In genomic region chr17:49574945-49575523, GRCh38 we compare ENCODE assay signal across 11 cellular contexts. TPM values are rescaled to one million over a fixed set of nuclear protein-coding genes. Genes with fewer than 3 reads are reported as not detected.
A peak's percentile ranks its signal among the peaks of the same experiment; 100 is the strongest.
DNase-seq lines count a peak whose midpoint lies in the region; ATAC-seq and TF ChIP-seq lines count a peak whose summit lies in the region.
"Had no signal": no experiment of that assay in that cellular context is flagged by ENCODE, and none has a peak within 500 bp of the region (broad histone marks: within the 10 kb centered on the region; RNA-seq: fewer than 3 reads in every experiment).

No MANE protein-coding gene starts in this region.

- H3K36me3 ChIP-seq in cardiac muscle cell (no peaks in the 10 kb centered on the region), muscle layer of colon (ENCODE audit: insufficient read depth, low read length) (peaks cover 7% of the 10 kb centered on the region), vagina (no peaks in the 10 kb centered on the region)

- peak overlapping the region; percentile 57 for H3K4me3 Mint-ChIP-seq in central memory CD8-positive, alpha-beta T cell

- H3K4me3 ChIP-seq in cardiac muscle cell (peak overlapping the region; percentile 63), muscle layer of colon (ENCODE audit: low read depth in 1 of 2, low read length in 2 of 2) (peak overlapping the region; percentile 2 to 84), vagina (peak overlapping the region; percentile 75 to 80)
- H3K4me3 ChIP-seq: body of pancreas had no signal

- H3K4me1 ChIP-seq in cardiac muscle cell (ENCODE audit: low read depth) (peaks cover 4% of the 10 kb centered on the region), muscle layer of colon (ENCODE audit: insufficient read depth, low read length) (peaks cover 41% of the 10 kb centered on the region), vagina (peaks cover 47% of the 10 kb centered on the region)

- peaks cover 69% of the 10 kb centered on the region for H3K27me3 Mint-ChIP-seq in central memory CD8-positive, alpha-beta T cell

- no peak overlapping the region for H3K9ac ChIP-seq in muscle layer of colon (ENCODE audit: low read length)

- intact Hi-C loops in Right ventricle myocardium superior (cut with DNase I): loop anchor here (10.0 kb wide), 1 partner anchor 280 kb away; no protein-coding TSS in a partner anchor
- intact Hi-C loops in vagina (cut with DNase I): loop anchor here (10.0 kb wide), 1 partner anchor 280 kb away; no protein-coding TSS in a partner anchor

- H3K9me3 Mint-ChIP-seq in central memory CD8-positive, alpha-beta T cell: no peaks in the 10 kb centered on the region

- H3K27ac Mint-ChIP-seq in central memory CD8-positive, alpha-beta T cell (ENCODE audit: low read depth): no peak overlapping the region

- H3K4me1 Mint-ChIP-seq in central memory CD8-positive, alpha-beta T cell: peaks cover 24% of the 10 kb centered on the region

- H3K27me3 ChIP-seq in cardiac muscle cell: peaks cover 36% of the 10 kb centered on the region
- H3K27me3 ChIP-seq in muscle layer of colon (ENCODE audit: control insufficient read depth in 1 of 2, insufficient read depth in 2 of 2, low read length in 2 of 2): peaks cover 0 to 8% of the 10 kb centered on the region in 2 donors
- H3K27me3 ChIP-seq in vagina: no peaks in the 10 kb centered on the region

- ATAC-seq in Right ventricle myocardium superior (ENCODE audit: poor library complexity) (no peak), GM18517 (IDR thresholded peaks at IDR 0.05; ENCODE audit: unreplicated experiment) (no peak)
- ATAC-seq in central memory CD8-positive, alpha-beta T cell (replicated peaks; ENCODE audit: extremely low read depth, poor library complexity, severe bottlenecking): no peak

- H3K27ac ChIP-seq in cardiac muscle cell (no peak overlapping the region), muscle layer of colon (ENCODE audit: low read depth, low read length) (peak overlapping the region; percentile 85), vagina (peak overlapping the region; percentile 90)
- H3K27ac ChIP-seq: body of pancreas had no signal

- peaks cover 9% of the 10 kb centered on the region for H3K36me3 Mint-ChIP-seq in central memory CD8-positive, alpha-beta T cell (ENCODE audit: insufficient read depth)

- H3K9me3 ChIP-seq in cardiac muscle cell (ENCODE audit: low read depth) (no peaks in the 10 kb centered on the region), muscle layer of colon (ENCODE audit: low read length) (no peaks in the 10 kb centered on the region), vagina (no peaks in the 10 kb centered on the region)
- H3K9me3 ChIP-seq: body of pancreas had no signal

- TF ChIP-seq CTCF in cardiac muscle cell (IDR thresholded peaks at IDR 0.05; ENCODE audit: low read depth, low read length) (no peak), vagina (IDR thresholded peaks at IDR 0.05) (no peak)

- TF ChIP-seq POLR2A in vagina (IDR thresholded peaks at IDR 0.05): no peak

- DNase-seq in cardiac muscle cell (ENCODE audit: low read depth in 1 of 2, low spot score in 1 of 2): no peak
- DNase-seq in Right ventricle myocardium superior: no peak
- no peak for DNase-seq in central memory CD8-positive, alpha-beta T cell (ENCODE audit: low spot score in 2 of 2)
- DNase-seq in vagina (ENCODE audit: extremely low spot score in 2 of 2): no peak
- DNase-seq in activated CD4-positive, CD25-positive, alpha-beta regulatory T cell (lab: John Stamatoyannopoulos, UW): no peak
- no peak for DNase-seq in NCI-H345 treated with DMSO at 0.1 percent for 48 hours (lab: John Stamatoyannopoulos, UW; ENCODE audit: unreplicated experiment)
- DNase-seq: DMS153, Karpas-422 had no signal

RNA-seq across cellular contexts. Expression of gene NXPH3, which starts 0.6 kb away (rescaled TPM):
- total RNA-seq in cardiac muscle cell: 8.1 and 9.0 TPM in 2 replicates
- 2.1 and 3.4 TPM in 2 replicates for polyA plus RNA-seq in cardiac muscle cell
- 3.7 TPM for total RNA-seq in Right ventricle myocardium superior
- 18.4 TPM for total RNA-seq in vagina
